14 cellular contexts compared by ENCODE assay signal in the genomic region with DNA sequence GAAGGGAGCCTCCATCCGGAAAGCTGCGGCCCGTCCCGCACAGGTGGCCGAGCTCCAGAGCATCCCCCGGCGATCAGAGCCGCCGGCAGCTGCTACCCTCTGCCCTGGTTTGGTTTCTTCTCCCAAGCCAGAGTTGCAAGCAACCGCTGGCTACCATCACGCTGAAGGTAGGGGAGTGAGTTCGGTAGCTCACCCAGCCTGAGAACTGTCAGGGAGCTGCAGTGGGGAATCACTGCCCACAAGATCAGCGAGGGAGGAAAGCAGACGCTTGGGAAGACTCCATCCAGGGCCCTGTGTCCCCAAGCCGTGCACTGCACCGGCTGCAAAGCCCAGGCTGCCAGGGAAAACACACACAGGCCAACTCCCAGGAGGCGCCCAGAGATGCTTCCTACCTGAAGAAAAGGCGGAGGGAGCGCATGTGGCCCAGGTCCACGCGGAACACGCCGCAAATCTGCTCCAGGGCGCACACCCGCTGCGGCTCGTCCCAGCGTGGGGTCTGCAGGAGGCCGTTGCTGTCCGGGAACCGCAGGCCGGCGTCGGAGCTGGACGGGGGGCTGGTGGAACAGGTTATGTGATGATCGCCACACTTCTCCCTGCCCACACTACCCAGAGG.
DNase-seq lines count a peak whose midpoint lies in the region; ATAC-seq, FAIRE-seq and TF ChIP-seq lines count a peak whose summit lies in the region.
"Had no signal": no experiment of that assay in that cellular context is flagged by ENCODE, and none has a peak within 500 bp of the region (broad histone marks: within the 10 kb centered on the region; RNA-seq: fewer than 3 reads in every experiment).

No MANE protein-coding gene starts in this region.

- no peaks in the 10 kb centered on the region for H3K9me3 ChIP-seq in astrocyte (ENCODE audit: insufficient read depth, low read depth, low read length)
- H3K9me3 ChIP-seq in lower lobe of right lung: no peaks in the 10 kb centered on the region
- H3K9me3 ChIP-seq in smooth muscle cell (replicated peaks; ENCODE audit: low read depth): no peaks in the 10 kb centered on the region

- H3K27me3 ChIP-seq in H7 (ENCODE audit: control insufficient read depth, insufficient read depth, low read length) (no peaks in the 10 kb centered on the region), astrocyte (ENCODE audit: insufficient read depth, low read length) (no peaks in the 10 kb centered on the region), lower lobe of right lung (ENCODE audit: low read depth) (no peaks in the 10 kb centered on the region), smooth muscle cell (ENCODE audit: low read depth) (no peaks in the 10 kb centered on the region)

- peaks cover 28% of the 10 kb centered on the region for H3K4me1 Mint-ChIP-seq in astrocyte (ENCODE audit: low read depth, unreplicated experiment)
- H3K4me1 Mint-ChIP-seq: CD4-positive, alpha-beta memory T cell; T-cell had no signal

- H3K79me2 ChIP-seq in astrocyte (ENCODE audit: insufficient read depth, low read length): no peaks in the 10 kb centered on the region
- H3K79me2 ChIP-seq in smooth muscle cell (ENCODE audit: low read depth): peaks cover 28% of the 10 kb centered on the region

- ATAC-seq in lower lobe of right lung: no peak
- ATAC-seq: T-cell had no signal

- no peak overlapping the region for H3K27ac Mint-ChIP-seq in astrocyte (ENCODE audit: unreplicated experiment)
- H3K27ac Mint-ChIP-seq: CD4-positive, alpha-beta memory T cell; T-cell had no signal

- H3K27ac ChIP-seq in astrocyte (ENCODE audit: low read depth, low read length) (peak overlapping the region; percentile 72), lower lobe of right lung (peak overlapping the region; percentile 75), smooth muscle cell (ENCODE audit: low read depth) (peak overlapping the region; percentile 84)

- no peak overlapping the region for H3K4me3 Mint-ChIP-seq in astrocyte (ENCODE audit: unreplicated experiment)
- H3K4me3 Mint-ChIP-seq: CD4-positive, alpha-beta memory T cell; T-cell had no signal

- FAIRE-seq in astrocyte (lab: Jason Lieb, UNC): no peak
- FAIRE-seq: K562 had no signal

- H3K36me3 ChIP-seq in H7 (replicated peaks; ENCODE audit: control insufficient read depth, insufficient read depth, low read length) (peaks cover 6% of the 10 kb centered on the region), astrocyte (ENCODE audit: insufficient read depth, low read length) (no peaks in the 10 kb centered on the region), lower lobe of right lung (peaks cover 26% of the 10 kb centered on the region), smooth muscle cell (ENCODE audit: low read depth) (no peaks in the 10 kb centered on the region)

- peaks cover 29% of the 10 kb centered on the region for H4K20me1 ChIP-seq in astrocyte (ENCODE audit: insufficient read depth, low read length)
- peaks cover 50% of the 10 kb centered on the region for H4K20me1 ChIP-seq in smooth muscle cell (ENCODE audit: low read depth)

- 50% methylated on average over 33 of the region's 36 CpGs for WGBS in smooth muscle cell (ENCODE audit: low lambda C conversion rate)

- peak; percentile 66 for DNase-seq in H7
- no peak for DNase-seq in astrocyte (ENCODE audit: low read depth)
- peak; percentile 30 for DNase-seq in lower lobe of right lung
- no peak for DNase-seq in smooth muscle cell (lab: John Stamatoyannopoulos, UW; ENCODE audit: unreplicated experiment)
- no peak for DNase-seq in G401 (ENCODE audit: low spot score)
- no peak for DNase-seq in NCI-H446 (lab: John Stamatoyannopoulos, UW)
- no peak for DNase-seq in occipital lobe (lab: John Stamatoyannopoulos, UW)
- no peak for DNase-seq in SHP77 (lab: John Stamatoyannopoulos, UW)
- DNase-seq: activated CD4-positive, alpha-beta T cell treated with anti-CD3 and anti-CD28 coated beads, Interleukin-2, amount 50 U/mL, for 4 hours; CD4-positive, alpha-beta memory T cell; naive B cell; NCI-H1930; T-cell had no signal

- H3F3A ChIP-seq in smooth muscle cell (ENCODE audit: low read depth): peaks cover 22% of the 10 kb centered on the region

- H2AFZ ChIP-seq in astrocyte (ENCODE audit: low read depth, low read length) (peak overlapping the region; percentile 43), smooth muscle cell (ENCODE audit: low read depth) (no peak overlapping the region)

- H3K9ac ChIP-seq in astrocyte (ENCODE audit: low read length) (peak overlapping the region; percentile 66), smooth muscle cell (ENCODE audit: low read depth) (peak overlapping the region; percentile 49)

- in situ Hi-C loops in G401 (cut with HindIII; ENCODE audit: low sequenced_read_pairs): no loop called here

- H3K4me3 ChIP-seq in H7 (ENCODE audit: insufficient read depth, low read depth, low read length) (no peak overlapping the region), astrocyte (ENCODE audit: insufficient read depth, low read depth, low read length) (no peak overlapping the region), lower lobe of right lung (peak overlapping the region; percentile 7), smooth muscle cell (no peak overlapping the region)
- H3K4me3 ChIP-seq: K562 had no signal

- peak overlapping the region; percentile 77 for H3K4me2 ChIP-seq in astrocyte (ENCODE audit: low read length)
- H3K4me2 ChIP-seq in smooth muscle cell: peak overlapping the region; percentile 67

- no peak for TF ChIP-seq CTCF in astrocyte (IDR thresholded peaks at IDR 0.05; ENCODE audit: insufficient read depth, low read depth, low read length)
- TF ChIP-seq CTCF in lower lobe of right lung (IDR thresholded peaks at IDR 0.05): no peak
- no peak for TF ChIP-seq CTCF in smooth muscle cell (IDR thresholded peaks at IDR 0.05; ENCODE audit: borderline replicate concordance, insufficient read depth, poor library complexity, severe bottlenecking)

- intact Hi-C loops in lower lobe of right lung (cut with DNase I): no loop called here

- peaks cover 20% of the 10 kb centered on the region for H3K36me3 Mint-ChIP-seq in astrocyte (ENCODE audit: low read depth, unreplicated experiment)
- H3K36me3 Mint-ChIP-seq: CD4-positive, alpha-beta memory T cell; naive B cell; T-cell had no signal

- H3K9me3 Mint-ChIP-seq in astrocyte (ENCODE audit: unreplicated experiment): no peaks in the 10 kb centered on the region
- H3K9me3 Mint-ChIP-seq: CD4-positive, alpha-beta memory T cell; naive B cell; T-cell had no signal

- peaks cover 47% of the 10 kb centered on the region for H3K4me1 ChIP-seq in astrocyte (ENCODE audit: insufficient read depth, low read length)
- peaks cover 19% of the 10 kb centered on the region for H3K4me1 ChIP-seq in lower lobe of right lung
- H3K4me1 ChIP-seq in smooth muscle cell (ENCODE audit: low read depth): peaks cover 36% of the 10 kb centered on the region

- H3K27me3 Mint-ChIP-seq in astrocyte (ENCODE audit: low read depth, unreplicated experiment): peaks cover 3% of the 10 kb centered on the region
- H3K27me3 Mint-ChIP-seq: naive B cell had no signal

Comparison
In these comparisons a context has a peak if more than half of its experiments do, and no peak if none do; other contexts are left out.
1. DNase-seq: peak in H7 (single experiment) and lower lobe of right lung (single experiment); none in astrocyte (single experiment), smooth muscle cell (single experiment), G401 (single experiment), NCI-H446 (0 of 2), occipital lobe (single experiment) and SHP77 (0 of 2).
2. Peak in every context shown above with its lines, with median percentiles within 50 percentile points of each other: H3K27ac ChIP-seq.